In the genomic region with DNA sequence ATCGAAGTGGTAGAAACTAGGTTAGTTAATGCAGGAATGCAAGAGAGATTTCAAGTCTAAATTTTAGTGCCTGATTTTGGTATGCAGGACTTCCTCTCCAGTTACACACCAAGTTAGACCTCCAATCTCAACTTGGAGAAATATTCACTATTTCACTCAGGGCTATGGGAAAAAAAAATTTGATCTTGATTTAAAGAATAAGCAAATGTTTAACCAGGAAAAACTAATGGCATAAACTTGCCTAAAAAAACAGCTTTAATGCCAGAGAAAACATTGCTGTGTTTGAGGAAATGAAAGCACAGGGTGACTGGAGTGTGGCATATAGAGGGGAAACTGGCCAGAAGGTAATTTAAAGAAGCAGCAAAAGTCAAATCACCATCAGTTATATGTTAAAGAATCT, we compare ENCODE assay signal across 32 cellular contexts.
"Had no signal": no experiment of that assay in that cellular context is flagged by ENCODE, and none has a peak within 500 bp of the region (broad histone marks: within the 10 kb centered on the region; RNA-seq: fewer than 3 reads in every experiment).

No MANE protein-coding gene starts in this region.

- H3K4me2 ChIP-seq: smooth muscle cell had no signal

- H3K36me3 Mint-ChIP-seq: activated naive CD4-positive, alpha-beta T cell treated with anti-CD3 and anti-CD28 coated beads, Interleukin-2, amount 10 ng/mL, durations not matched to agents 7 days and 5 days; activated naive CD8-positive, alpha-beta T cell treated with anti-CD3 and anti-CD28 coated beads, Interleukin-2, amount 10 ng/mL, durations not matched to agents 7 days and 5 days; natural killer cell; stimulated activated memory B cell treated with anti-CD40 and anti-IgM and Interleukin-4, amounts not matched to agents 10 μg/mL and 1 μg/mL and 100 μg/mL, for 72 hours; type B pancreatic cell had no signal

- H3K4me1 ChIP-seq: ascending aorta, heart right ventricle, left lung, lower lobe of right lung, uterus had no signal

- H3K4me3 ChIP-seq: ascending aorta, heart right ventricle, left lung, lower lobe of right lung, ovary, smooth muscle cell, uterus had no signal

- H3K4me1 Mint-ChIP-seq: activated naive CD4-positive, alpha-beta T cell treated with anti-CD3 and anti-CD28 coated beads, Interleukin-2, amount 10 ng/mL, durations not matched to agents 7 days and 5 days; activated naive CD8-positive, alpha-beta T cell treated with anti-CD3 and anti-CD28 coated beads, Interleukin-2, amount 10 ng/mL, durations not matched to agents 7 days and 5 days; natural killer cell; stimulated activated memory B cell treated with anti-CD40 and anti-IgM and Interleukin-4, amounts not matched to agents 10 μg/mL and 1 μg/mL and 100 μg/mL, for 72 hours; stimulated activated naive CD8-positive, alpha-beta T cell treated with anti-CD3 and anti-CD28 coated beads, Interleukin-15, amount 100 ng/mL, for 72 hours had no signal

- H3K36me3 ChIP-seq: ascending aorta, brain microvascular endothelial cell, heart right ventricle, left lung, lower lobe of right lung, neutrophil, ovary, uterus had no signal

- ATAC-seq: esophagus mucosa; heart right ventricle; left lung; lower lobe of right lung; natural killer cell; stimulated activated memory B cell treated with anti-CD40 and anti-IgM and Interleukin-4, amounts not matched to agents 10 μg/mL and 1 μg/mL and 100 μg/mL, for 72 hours; stimulated activated naive CD8-positive, alpha-beta T cell treated with anti-CD3 and anti-CD28 coated beads, Interleukin-15, amount 100 ng/mL, for 72 hours had no signal

- H3K27me3 Mint-ChIP-seq: activated naive CD4-positive, alpha-beta T cell treated with anti-CD3 and anti-CD28 coated beads, Interleukin-2, amount 10 ng/mL, durations not matched to agents 7 days and 5 days; activated naive CD8-positive, alpha-beta T cell treated with anti-CD3 and anti-CD28 coated beads, Interleukin-2, amount 10 ng/mL, durations not matched to agents 7 days and 5 days; progenitor cell of endocrine pancreas; stimulated activated memory B cell treated with anti-CD40 and anti-IgM and Interleukin-4, amounts not matched to agents 10 μg/mL and 1 μg/mL and 100 μg/mL, for 72 hours; stimulated activated naive CD8-positive, alpha-beta T cell treated with anti-CD3 and anti-CD28 coated beads, Interleukin-15, amount 100 ng/mL, for 72 hours; type B pancreatic cell had no signal

- H3K4me3 Mint-ChIP-seq: activated naive CD4-positive, alpha-beta T cell treated with anti-CD3 and anti-CD28 coated beads, Interleukin-2, amount 10 ng/mL, durations not matched to agents 7 days and 5 days; activated naive CD8-positive, alpha-beta T cell treated with anti-CD3 and anti-CD28 coated beads, Interleukin-2, amount 10 ng/mL, durations not matched to agents 7 days and 5 days; activated T-helper 1 cell treated with anti-CD3 and anti-CD28 coated beads, Interleukin-12 subunit alpha, Interleukin-12 subunit beta, Interleukin-2, Interleukin-4 antibody, amounts not matched to agents 30 ng/mL and 10 ng/mL and 1 ng/mL, durations not matched to agents 14 hours and 24 hours and 36 hours; natural killer cell; stimulated activated memory B cell treated with anti-CD40 and anti-IgM and Interleukin-4, amounts not matched to agents 10 μg/mL and 1 μg/mL and 100 μg/mL, for 72 hours; stimulated activated naive CD8-positive, alpha-beta T cell treated with anti-CD3 and anti-CD28 coated beads, Interleukin-15, amount 100 ng/mL, for 72 hours; T-helper 2 cell treated with Interferon-gamma antibody and Interleukin-4, amounts not matched to agents 5 μg/mL and 100 μg/mL, for 36 hours; type B pancreatic cell had no signal

- H3K27ac ChIP-seq: ascending aorta, brain microvascular endothelial cell, heart right ventricle, left lung, lower lobe of right lung, neutrophil, ovary, uterus had no signal

- H3K9me3 Mint-ChIP-seq: type B pancreatic cell had no signal

- DNase-seq: activated CD4-positive, alpha-beta T cell treated with anti-CD3 and anti-CD28 coated beads for 4 hours; activated CD4-positive, alpha-beta T cell treated with anti-CD3 and anti-CD28 coated beads, Interleukin-2, amount 50 U/mL, for 4 hours; activated effector memory CD4-positive, alpha-beta T cell treated with anti-CD3 and anti-CD28 coated beads, Interleukin-2, amount 50 U/mL, for 16 hours; activated naive CD4-positive, alpha-beta T cell treated with anti-CD3 and anti-CD28 coated beads, Interleukin-2, amount 10 ng/mL, durations not matched to agents 7 days and 5 days; activated naive CD8-positive, alpha-beta T cell treated with anti-CD3 and anti-CD28 coated beads, Interleukin-2, amount 10 ng/mL, durations not matched to agents 7 days and 5 days; activated T-cell treated with anti-CD3 and anti-CD28 coated beads for 4 hours; brain microvascular endothelial cell; cortex of kidney; foreskin fibroblast; heart right ventricle; kidney glomerular epithelial cell; left lung; lower lobe of right lung; natural killer cell; ovary; retina; stimulated activated CD4-positive, alpha-beta T cell treated with anti-CD3 and anti-CD28 coated beads, Interleukin-1b, Interleukin-23, amount 100 ng/mL, for 48 hours; stimulated activated CD4-positive, alpha-beta T cell treated with anti-CD3 and anti-CD28 coated beads, Interleukin-4, amount 100 ng/mL, for 4 hours; stimulated activated CD8-positive, alpha-beta memory T cell treated with anti-CD3 and anti-CD28 coated beads, Interleukin-4, amount 100 ng/mL, for 48 hours; stimulated activated naive CD8-positive, alpha-beta T cell treated with anti-CD3 and anti-CD28 coated beads, Interleukin-15, amount 100 ng/mL, for 72 hours; substantia nigra; T-helper 1 cell; uterus had no signal

- H3K9me3 ChIP-seq: ascending aorta, lower lobe of right lung, neutrophil, ovary, uterus had no signal

- H3K27me3 ChIP-seq: ascending aorta, brain microvascular endothelial cell, heart right ventricle, left lung, neutrophil, uterus had no signal
